Comparison of ENCODE assay signal across 9 cellular contexts in genomic region chr11:859394-860131, GRCh38. TPM values are rescaled to one million over a fixed set of nuclear protein-coding genes. Genes with fewer than 3 reads are reported as not detected.
DNase-seq lines count a peak whose midpoint lies in the region; ATAC-seq and TF ChIP-seq lines count a peak whose summit lies in the region.
"Had no signal": no experiment of that assay in that cellular context is flagged by ENCODE, and none has a peak within 500 bp of the region (broad histone marks: within the 10 kb centered on the region; RNA-seq: fewer than 3 reads in every experiment).

No MANE protein-coding gene starts in this region.

- no peak overlapping the region for H3K27ac Mint-ChIP-seq in activated T-cell treated with anti-CD3 and anti-CD28 coated beads, Interleukin-2, amount 50 U/mL, for 24 hours
- H3K27ac Mint-ChIP-seq: activated naive CD4-positive, alpha-beta T cell treated with anti-CD3 and anti-CD28 coated beads, Interleukin-2, amount 50 U/mL, for 72 hours had no signal

- no peaks in the 10 kb centered on the region for H3K27me3 Mint-ChIP-seq in activated T-cell treated with anti-CD3 and anti-CD28 coated beads, Interleukin-2, amount 50 U/mL, for 24 hours

- intact Hi-C loops in mammary epithelial cell (cut with micrococcal nuclease) = no loop called here

- peak overlapping the region; percentile 2 for H3K4me2 ChIP-seq in mammary epithelial cell (ENCODE audit: insufficient read depth, low read depth, low read length)

- H2AFZ ChIP-seq in mammary epithelial cell (ENCODE audit: low read depth, low read length) = no peak overlapping the region

- WGBS in mammary epithelial cell (ENCODE audit: low coverage, missing lambda C conversion rate) = 39% methylated on average over 13 of the region's 31 CpGs
- 67 to 75% methylated on average over 22 to 31 of the region's 31 CpGs for WGBS in lung, 2 donors

- H3K27me3 ChIP-seq in mammary epithelial cell (ENCODE audit: insufficient read depth, low read length) = no peaks in the 10 kb centered on the region
- H3K27me3 ChIP-seq in lung (ENCODE audit: control insufficient read depth, insufficient read depth) = no peaks in the 10 kb centered on the region

- H3K4me3 ChIP-seq in mammary epithelial cell (replicated peaks in 1 of 3; ENCODE audit: insufficient read depth in 1 of 3, low read depth in 2 of 3, low read length in 3 of 3) = no peak overlapping the region
- no peak overlapping the region for H3K4me3 ChIP-seq in lung

- H3K36me3 ChIP-seq in mammary epithelial cell (ENCODE audit: insufficient read depth, low read length) (no peaks in the 10 kb centered on the region), lung (ENCODE audit: control insufficient read depth in 2 of 2, insufficient read depth in 2 of 2, low read length in 2 of 2) (peaks cover 0 to 40% of the 10 kb centered on the region in 2 donors)

- no peak overlapping the region for H3K9ac ChIP-seq in mammary epithelial cell (ENCODE audit: insufficient read depth, low read length)

- peaks cover 2% of the 10 kb centered on the region for H4K20me1 ChIP-seq in mammary epithelial cell (ENCODE audit: insufficient read depth, low read length)

- ATAC-seq in lung (ENCODE audit: insufficient read depth, low FRiP score) (peak; percentile 13), HG02571 (IDR thresholded peaks at IDR 0.05; ENCODE audit: unreplicated experiment) (no peak), GM18511 (IDR thresholded peaks at IDR 0.05; ENCODE audit: unreplicated experiment) (no peak)

- DNase-seq in COLO829 (ENCODE audit: low spot score) (peak; percentile 65), NCI-H2171 (lab: John Stamatoyannopoulos, UW) (peak; percentile 70), mammary epithelial cell (peak; percentile 67), lung (ENCODE audit: low spot score) (peak; percentile 72)
- no peak for DNase-seq in activated T-cell treated with anti-CD3 and anti-CD28 coated beads, Interleukin-2, amount 50 U/mL, for 24 hours
- DNase-seq in activated CD8-positive, alpha-beta memory T cell treated with anti-CD3 and anti-CD28 coated beads, Interleukin-2, amount 50 U/mL, for 4 hours = no peak

- no TSS peak for BruUV-seq in mammary epithelial cell (replicated peaks; lab: Mats Ljungman, UMichigan)

- no peaks in the 10 kb centered on the region for H3K79me2 ChIP-seq in mammary epithelial cell (ENCODE audit: insufficient read depth, low read length)

- no peak overlapping the region for H3K4me3 Mint-ChIP-seq in activated T-cell treated with anti-CD3 and anti-CD28 coated beads, Interleukin-2, amount 50 U/mL, for 24 hours

- CTCF ChIA-PET in mammary epithelial cell (lab: Charles Lee; ENCODE audit: low non-redundant PET) = no interaction called here

- dilution Hi-C loops in mammary epithelial cell (cut with HindIII; ENCODE audit: low sequenced_read_pairs) = loop anchor here (5.0 kb wide), 1 partner anchor 38 kb away; no protein-coding TSS in a partner anchor

- H3K36me3 Mint-ChIP-seq in activated T-cell treated with anti-CD3 and anti-CD28 coated beads, Interleukin-2, amount 50 U/mL, for 24 hours (ENCODE audit: low read depth) = no peaks in the 10 kb centered on the region
- H3K36me3 Mint-ChIP-seq: activated naive CD4-positive, alpha-beta T cell treated with anti-CD3 and anti-CD28 coated beads, Interleukin-2, amount 50 U/mL, for 72 hours had no signal

- in situ Hi-C loops in mammary epithelial cell (cut with MboI; ENCODE audit: low sequenced_read_pairs in 2 of 2) = no loop called here

- H3K9me3 Mint-ChIP-seq in activated T-cell treated with anti-CD3 and anti-CD28 coated beads, Interleukin-2, amount 50 U/mL, for 24 hours = no peaks in the 10 kb centered on the region
- H3K9me3 Mint-ChIP-seq: activated naive CD4-positive, alpha-beta T cell treated with anti-CD3 and anti-CD28 coated beads, Interleukin-2, amount 50 U/mL, for 72 hours had no signal

- H3K4me1 ChIP-seq in mammary epithelial cell (ENCODE audit: insufficient read depth, low read length) (peaks cover 13% of the 10 kb centered on the region), lung (ENCODE audit: control insufficient read depth in 2 of 2, insufficient read depth in 2 of 2, low read length in 2 of 2) (peaks cover 0 to 12% of the 10 kb centered on the region in 2 donors)

- TF ChIP-seq CTCF in mammary epithelial cell (conservative IDR thresholded peaks at IDR 0.05 in 1 of 2, IDR thresholded peaks at IDR 0.05 in 1 of 2; ENCODE audit: extremely low read depth in 1 of 2, insufficient read depth in 1 of 2, low read depth in 1 of 2, low read length in 2 of 2) (no peak), lung (IDR thresholded peaks at IDR 0.05; ENCODE audit: control extremely low read depth, extremely low read depth) (no peak)

- H3K9me3 ChIP-seq in mammary epithelial cell (replicated peaks; ENCODE audit: insufficient read depth, low read length) (no peaks in the 10 kb centered on the region), lung (ENCODE audit: control insufficient read depth in 2 of 2, insufficient read depth in 1 of 2, low read length in 1 of 2) (no peaks in the 10 kb centered on the region)

- H3K27ac ChIP-seq in mammary epithelial cell (ENCODE audit: insufficient read depth, low read depth, low read length) = no peak overlapping the region
- peak overlapping the region in 1 of 2 donors; percentile 29 for H3K27ac ChIP-seq in lung (ENCODE audit: low read depth in 1 of 2, low read length in 1 of 2)

- peaks cover 1% of the 10 kb centered on the region for H3K4me1 Mint-ChIP-seq in activated T-cell treated with anti-CD3 and anti-CD28 coated beads, Interleukin-2, amount 50 U/mL, for 24 hours (ENCODE audit: low read depth)

RNA-seq across cellular contexts. Expression of gene TSPAN4, which starts 16.9 kb away (rescaled TPM):
- total RNA-seq in mammary epithelial cell = 10 to 100 TPM; 50.3 to 81.7 TPM
- polyA plus RNA-seq in mammary epithelial cell = 114 TPM
- 29.2 TPM for polyA minus RNA-seq in mammary epithelial cell
- total RNA-seq in lung = 100 to 1,000 TPM in 1 of 2 donors, 10 to 100 TPM in 1; 68.3 to 135 TPM
- polyA plus RNA-seq in lung = 100 to 1,000 TPM; 133 to 197 TPM

RNA-seq across cellular contexts. Expression of gene POLR2L, which starts 17.2 kb away (rescaled TPM):
- 100 to 1,000 TPM in 1 of 2 donors, 10 to 100 TPM in 1; 60.0 to 193 TPM for total RNA-seq in mammary epithelial cell
- 235 TPM for polyA plus RNA-seq in mammary epithelial cell
- 110 TPM for polyA minus RNA-seq in mammary epithelial cell
- total RNA-seq in lung = 100 to 1,000 TPM; 144 to 155 TPM
- polyA plus RNA-seq in lung = 100 to 1,000 TPM; 179 to 183 TPM

RNA-seq across cellular contexts. Expression of gene CD151, which starts 26.8 kb away (rescaled TPM):
- total RNA-seq in mammary epithelial cell (100 to 1,000 TPM; 387 to 511 TPM), lung (100 to 1,000 TPM; 182 to 486 TPM)
- polyA plus RNA-seq in mammary epithelial cell (721 TPM), lung (100 to 1,000 TPM; 313 to 556 TPM)
- polyA minus RNA-seq in mammary epithelial cell = 374 TPM

RNA-seq across cellular contexts. Expression of gene CRACR2B, which starts 31.8 kb away (rescaled TPM):
- total RNA-seq in mammary epithelial cell = under 1 TPM in 1 of 2 donors, not detected in 1; 0.17 TPM
- 0.25 TPM for polyA plus RNA-seq in mammary epithelial cell
- not detected for polyA minus RNA-seq in mammary epithelial cell
- 10 to 100 TPM; 17.9 to 45.1 TPM for total RNA-seq in lung
- 10 to 100 TPM; 19.1 to 44.4 TPM for polyA plus RNA-seq in lung

RNA-seq across cellular contexts. Expression of gene PNPLA2, which starts 40.8 kb away (rescaled TPM):
- total RNA-seq in mammary epithelial cell = 10 to 100 TPM; 14.7 to 62.6 TPM
- 13.7 TPM for polyA plus RNA-seq in mammary epithelial cell
- 17.2 TPM for polyA minus RNA-seq in mammary epithelial cell
- total RNA-seq in lung = 100 to 1,000 TPM in 1 of 2 donors, 10 to 100 TPM in 1; 65.1 to 160 TPM
- 10 to 100 TPM; 76.1 to 92.4 TPM for polyA plus RNA-seq in lung

Comparison
In these comparisons a context has a peak if more than half of its experiments do, and no peak if none do; other contexts are left out.
1. DNase-seq: peak in COLO829 (single experiment), NCI-H2171 (single experiment), mammary epithelial cell (single experiment) and lung (single experiment); none in activated T-cell treated with anti-CD3 and anti-CD28 coated beads, Interleukin-2, amount 50 U/mL, for 24 hours (single experiment) and activated CD8-positive, alpha-beta memory T cell treated with anti-CD3 and anti-CD28 coated beads, Interleukin-2, amount 50 U/mL, for 4 hours (single experiment).